1 cellular context compared by ENCODE assay signal in genomic region chr2:17593841-17594482, GRCh38.
A peak's percentile ranks its signal among the peaks of the same experiment; 100 is the strongest.
TF ChIP-seq lines count a peak whose summit lies in the region.

No MANE protein-coding gene starts in this region.

TF ChIP-seq in HepG2, 621 proteins besides CTCF, POLR2A, EP300 and RAD21 (continued from another document and continues in another):
- TF ChIP-seq, protein P1, sequence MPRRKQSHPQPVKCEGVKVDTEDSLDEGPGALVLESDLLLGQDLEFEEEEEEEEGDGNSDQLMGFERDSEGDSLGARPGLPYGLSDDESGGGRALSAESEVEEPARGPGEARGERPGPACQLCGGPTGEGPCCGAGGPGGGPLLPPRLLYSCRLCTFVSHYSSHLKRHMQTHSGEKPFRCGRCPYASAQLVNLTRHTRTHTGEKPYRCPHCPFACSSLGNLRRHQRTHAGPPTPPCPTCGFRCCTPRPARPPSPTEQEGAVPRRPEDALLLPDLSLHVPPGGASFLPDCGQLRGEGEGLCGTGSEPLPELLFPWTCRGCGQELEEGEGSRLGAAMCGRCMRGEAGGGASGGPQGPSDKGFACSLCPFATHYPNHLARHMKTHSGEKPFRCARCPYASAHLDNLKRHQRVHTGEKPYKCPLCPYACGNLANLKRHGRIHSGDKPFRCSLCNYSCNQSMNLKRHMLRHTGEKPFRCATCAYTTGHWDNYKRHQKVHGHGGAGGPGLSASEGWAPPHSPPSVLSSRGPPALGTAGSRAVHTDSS (CRISPR knock-in tag; conservative IDR thresholded peaks at IDR 0.05) = no peak
- no peak for TF ChIP-seq NFRKB (IDR thresholded peaks at IDR 0.05)
- TF ChIP-seq ZBTB37 (CRISPR knock-in tag; IDR thresholded peaks at IDR 0.05) = peak; percentile 80; the same call in 1 of the 2 replicates
- TF ChIP-seq FOXJ3 (CRISPR knock-in tag; IDR thresholded peaks at IDR 0.05; ENCODE audit: borderline replicate concordance) = peak; percentile 76; the same call in 1 of the 2 replicates
- no peak for TF ChIP-seq ZNF512 (CRISPR knock-in tag; IDR thresholded peaks at IDR 0.05)
- TF ChIP-seq PLSCR1 (CRISPR knock-in tag; IDR thresholded peaks at IDR 0.05; ENCODE audit: borderline replicate concordance) = no peak
- TF ChIP-seq YEATS2 (CRISPR knock-in tag; IDR thresholded peaks at IDR 0.05; ENCODE audit: borderline replicate concordance) = peak; percentile 70; the same call in 1 of the 2 replicates
- TF ChIP-seq GATAD1 (CRISPR knock-in tag; IDR thresholded peaks at IDR 0.05) = peak; percentile 77
- peak; percentile 80 for TF ChIP-seq FOXA1 (IDR thresholded peaks at IDR 0.05)
- peak; percentile 93 for TF ChIP-seq FOXA1 (CRISPR knock-in tag; IDR thresholded peaks at IDR 0.05)
- no peak for TF ChIP-seq PAWR (CRISPR knock-in tag; IDR thresholded peaks at IDR 0.05; ENCODE audit: borderline replicate concordance)
- TF ChIP-seq HINFP (CRISPR knock-in tag; IDR thresholded peaks at IDR 0.05; ENCODE audit: low read depth) = no peak
- TF ChIP-seq ZNF382 (CRISPR knock-in tag; IDR thresholded peaks at IDR 0.05; ENCODE audit: borderline replicate concordance) = no peak
- no peak; the same call in 1 of the 2 replicates for TF ChIP-seq HOXA3 (CRISPR knock-in tag; IDR thresholded peaks at IDR 0.05)
- TF ChIP-seq, protein P2, sequence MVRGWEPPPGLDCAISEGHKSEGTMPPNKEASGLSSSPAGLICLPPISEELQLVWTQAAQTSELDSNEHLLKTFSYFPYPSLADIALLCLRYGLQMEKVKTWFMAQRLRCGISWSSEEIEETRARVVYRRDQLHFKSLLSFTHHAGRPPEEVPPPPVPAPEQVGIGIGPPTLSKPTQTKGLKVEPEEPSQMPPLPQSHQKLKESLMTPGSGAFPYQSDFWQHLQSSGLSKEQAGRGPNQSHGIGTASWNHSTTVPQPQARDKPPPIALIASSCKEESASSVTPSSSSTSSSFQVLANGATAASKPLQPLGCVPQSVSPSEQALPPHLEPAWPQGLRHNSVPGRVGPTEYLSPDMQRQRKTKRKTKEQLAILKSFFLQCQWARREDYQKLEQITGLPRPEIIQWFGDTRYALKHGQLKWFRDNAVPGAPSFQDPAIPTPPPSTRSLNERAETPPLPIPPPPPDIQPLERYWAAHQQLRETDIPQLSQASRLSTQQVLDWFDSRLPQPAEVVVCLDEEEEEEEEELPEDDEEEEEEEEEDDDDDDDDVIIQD (CRISPR knock-in tag; IDR thresholded peaks at IDR 0.05; ENCODE audit: low read depth) = peak; percentile 95; the same call in 1 of the 2 replicates
- 0 out of 2 replicates have a peak, but pooled peaks have one; percentile 64 for TF ChIP-seq ZNF124 (CRISPR knock-in tag; IDR thresholded peaks at IDR 0.05)
- no peak for TF ChIP-seq DR1 (CRISPR knock-in tag; IDR thresholded peaks at IDR 0.05)
- TF ChIP-seq ZNF329 (CRISPR knock-in tag; IDR thresholded peaks at IDR 0.05; ENCODE audit: low read depth) = no peak
- no peak for TF ChIP-seq ZNF781 (CRISPR knock-in tag; IDR thresholded peaks at IDR 0.05; ENCODE audit: borderline replicate concordance, not compliant biosample characterization)
- TF ChIP-seq ZNF343 (CRISPR knock-in tag; IDR thresholded peaks at IDR 0.05) = no peak
- no peak for TF ChIP-seq ZNF850 (CRISPR knock-in tag; conservative IDR thresholded peaks at IDR 0.05)
- TF ChIP-seq STAT6 (CRISPR knock-in tag; IDR thresholded peaks at IDR 0.05; ENCODE audit: borderline replicate concordance) = peak; percentile 66; the same call in 1 of the 2 replicates
- no peak for TF ChIP-seq ZNF883 (CRISPR knock-in tag; IDR thresholded peaks at IDR 0.05; ENCODE audit: not compliant biosample characterization)
- TF ChIP-seq RARA (CRISPR knock-in tag; IDR thresholded peaks at IDR 0.05) = peak; percentile 97
- peak; percentile 56; the same call in 1 of the 2 replicates for TF ChIP-seq PAF1 (CRISPR knock-in tag; IDR thresholded peaks at IDR 0.05)
- 0 out of 2 replicates have a peak, but pooled peaks have one; percentile 20 for TF ChIP-seq ZFX (CRISPR knock-in tag; IDR thresholded peaks at IDR 0.05; ENCODE audit: low read depth)
- peak; percentile 96 for TF ChIP-seq ZBTB20 (CRISPR knock-in tag; IDR thresholded peaks at IDR 0.05; ENCODE audit: borderline replicate concordance, low read depth)
- TF ChIP-seq HMGXB3 (CRISPR knock-in tag; IDR thresholded peaks at IDR 0.05; ENCODE audit: borderline replicate concordance) = no peak; the same call in 1 of the 2 replicates
- TF ChIP-seq, protein P3, sequence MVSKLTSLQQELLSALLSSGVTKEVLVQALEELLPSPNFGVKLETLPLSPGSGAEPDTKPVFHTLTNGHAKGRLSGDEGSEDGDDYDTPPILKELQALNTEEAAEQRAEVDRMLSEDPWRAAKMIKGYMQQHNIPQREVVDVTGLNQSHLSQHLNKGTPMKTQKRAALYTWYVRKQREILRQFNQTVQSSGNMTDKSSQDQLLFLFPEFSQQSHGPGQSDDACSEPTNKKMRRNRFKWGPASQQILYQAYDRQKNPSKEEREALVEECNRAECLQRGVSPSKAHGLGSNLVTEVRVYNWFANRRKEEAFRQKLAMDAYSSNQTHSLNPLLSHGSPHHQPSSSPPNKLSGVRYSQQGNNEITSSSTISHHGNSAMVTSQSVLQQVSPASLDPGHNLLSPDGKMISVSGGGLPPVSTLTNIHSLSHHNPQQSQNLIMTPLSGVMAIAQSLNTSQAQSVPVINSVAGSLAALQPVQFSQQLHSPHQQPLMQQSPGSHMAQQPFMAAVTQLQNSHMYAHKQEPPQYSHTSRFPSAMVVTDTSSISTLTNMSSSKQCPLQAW (CRISPR knock-in tag; IDR thresholded peaks at IDR 0.05) = peak; percentile 88
- TF ChIP-seq PHF21A (CRISPR knock-in tag; IDR thresholded peaks at IDR 0.05) = peak; percentile 89
- peak; percentile 80; the same call in 1 of the 2 replicates for TF ChIP-seq ZNF772 (CRISPR knock-in tag; IDR thresholded peaks at IDR 0.05)
- TF ChIP-seq, protein P4, sequence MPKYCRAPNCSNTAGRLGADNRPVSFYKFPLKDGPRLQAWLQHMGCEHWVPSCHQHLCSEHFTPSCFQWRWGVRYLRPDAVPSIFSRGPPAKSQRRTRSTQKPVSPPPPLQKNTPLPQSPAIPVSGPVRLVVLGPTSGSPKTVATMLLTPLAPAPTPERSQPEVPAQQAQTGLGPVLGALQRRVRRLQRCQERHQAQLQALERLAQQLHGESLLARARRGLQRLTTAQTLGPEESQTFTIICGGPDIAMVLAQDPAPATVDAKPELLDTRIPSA (CRISPR knock-in tag; IDR thresholded peaks at IDR 0.05; ENCODE audit: borderline replicate concordance) = no peak
- 0 out of 2 replicates have a peak, but pooled peaks have one; percentile 18 for TF ChIP-seq KLF6 (CRISPR knock-in tag; IDR thresholded peaks at IDR 0.05)
- no peak for TF ChIP-seq TAF15 (IDR thresholded peaks at IDR 0.05; ENCODE audit: low read depth, low read length, poor library complexity, severe bottlenecking)
- TF ChIP-seq ZNF503 (CRISPR knock-in tag; IDR thresholded peaks at IDR 0.05) = peak; percentile 98
- no peak for TF ChIP-seq ZNF17 (CRISPR knock-in tag; IDR thresholded peaks at IDR 0.05)
